12 cellular contexts compared by ENCODE assay signal in the genomic region with DNA sequence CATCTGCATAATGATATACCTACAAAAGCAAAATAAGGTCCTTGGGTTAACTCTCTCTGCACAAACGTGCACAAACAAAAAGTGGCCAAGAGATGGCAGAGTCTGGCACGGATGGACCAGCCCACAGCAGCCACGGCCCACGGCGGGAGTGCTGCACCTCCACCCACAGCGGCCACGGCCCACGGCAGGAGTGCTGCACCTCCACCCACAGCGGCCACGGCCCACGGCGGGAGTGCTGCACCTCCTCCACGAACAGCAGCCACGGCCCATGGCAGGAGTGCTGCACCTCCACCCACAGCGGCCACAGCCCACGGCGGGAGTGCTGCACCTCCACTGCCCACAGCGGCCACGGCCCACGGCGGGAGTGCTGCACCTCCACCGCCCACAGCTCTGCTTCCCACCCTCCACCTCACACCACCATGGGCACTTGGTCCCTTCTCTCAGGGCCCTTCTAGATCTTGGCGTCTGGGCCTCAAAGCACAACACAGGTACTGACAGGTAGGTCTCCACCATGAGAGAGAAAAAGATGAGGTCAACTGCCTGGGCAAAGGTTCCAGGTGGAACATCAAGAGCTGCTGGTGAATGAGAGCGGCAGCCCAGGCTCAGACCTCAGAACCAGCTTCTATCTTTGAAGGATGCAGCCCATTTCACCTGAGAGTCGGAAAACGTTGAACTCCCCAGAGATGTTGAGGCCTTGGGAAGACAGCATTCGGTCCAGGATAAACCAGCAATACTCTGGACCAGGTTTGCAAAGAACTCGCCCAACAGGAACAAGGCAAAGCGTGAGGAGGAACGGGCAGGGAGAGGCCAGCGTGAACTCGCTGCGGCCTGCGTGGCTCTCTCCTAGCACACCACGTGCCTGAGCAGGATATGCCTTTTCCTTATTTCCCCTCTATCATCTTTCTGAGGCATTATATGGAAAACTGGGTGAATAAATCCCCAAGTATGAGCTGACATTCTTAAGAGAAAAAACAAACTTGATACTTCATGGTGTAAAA.
DNase-seq lines count a peak whose midpoint lies in the region; ATAC-seq and TF ChIP-seq lines count a peak whose summit lies in the region.
"Had no signal": no experiment of that assay in that cellular context is flagged by ENCODE, and none has a peak within 500 bp of the region (broad histone marks: within the 10 kb centered on the region; RNA-seq: fewer than 3 reads in every experiment).

No MANE protein-coding gene starts in this region.

- peak overlapping the region in 4 of 7 donors; percentile 53 to 63 (median 60) for H3K27ac Mint-ChIP-seq in CD4-positive, alpha-beta memory T cell
- H3K27ac Mint-ChIP-seq in natural killer cell treated with Interleukin-12 subunit alpha and Interleukin-12 subunit beta and Interleukin-15 and Interleukin-18, amount 100 ng/mL, for 72 hours, result peak overlapping the region; percentile 25 to 60

- H3K9me3 Mint-ChIP-seq in CD4-positive, alpha-beta memory T cell, result no peaks in the 10 kb centered on the region
- H3K9me3 Mint-ChIP-seq in natural killer cell treated with Interleukin-12 subunit alpha and Interleukin-12 subunit beta and Interleukin-15 and Interleukin-18, amount 100 ng/mL, for 72 hours, result no peaks in the 10 kb centered on the region

- peak in 1 of 2 donors; percentile 48 for ATAC-seq in natural killer cell treated with Interleukin-12 subunit alpha and Interleukin-12 subunit beta and Interleukin-15 and Interleukin-18, amount 100 ng/mL, for 72 hours
- ATAC-seq in left cardiac atrium (no peak), heart left ventricle (no peak)
- ATAC-seq: pancreas had no signal

- no peak overlapping the region for H3K27ac ChIP-seq in CD4-positive, alpha-beta memory T cell (ENCODE audit: low read depth, low read length)
- H3K27ac ChIP-seq in cingulate gyrus (ENCODE audit: low read depth, low read length) (peak overlapping the region; percentile 83), uterus (no peak overlapping the region), heart left ventricle (no peak overlapping the region)
- H3K27ac ChIP-seq: pancreas had no signal

- CTCF ChIA-PET in CD4-positive, alpha-beta memory T cell (lab: Charles Lee; ENCODE audit: partially characterized antibody), result no interaction called here

- peaks cover 55 to 86% (median 69%) of the 10 kb centered on the region in 4 donors for H3K4me1 Mint-ChIP-seq in CD4-positive, alpha-beta memory T cell
- peaks cover 52 to 65% of the 10 kb centered on the region in 2 donors for H3K4me1 Mint-ChIP-seq in natural killer cell treated with Interleukin-12 subunit alpha and Interleukin-12 subunit beta and Interleukin-15 and Interleukin-18, amount 100 ng/mL, for 72 hours (ENCODE audit: low read depth in 2 of 2)

- H3K36me3 ChIP-seq in CD4-positive, alpha-beta memory T cell (ENCODE audit: insufficient read depth, low read length), result no peaks in the 10 kb centered on the region
- H3K36me3 ChIP-seq in uterus (no peaks in the 10 kb centered on the region), heart left ventricle (peaks cover 0 to 6% (median 0%) of the 10 kb centered on the region in 9 donors)
- H3K36me3 ChIP-seq: pancreas had no signal

- POLR2A ChIA-PET in CD4-positive, alpha-beta memory T cell (lab: Charles Lee; ENCODE audit: partially characterized antibody), result interaction anchor here (1.1 kb wide), 1 partner anchor 167 kb away, joined by 4 read pairs; the partner anchor contains the start of gene SPG7

- no peaks in the 10 kb centered on the region for H3K27me3 Mint-ChIP-seq in CD4-positive, alpha-beta memory T cell
- no peaks in the 10 kb centered on the region for H3K27me3 Mint-ChIP-seq in natural killer cell treated with Interleukin-12 subunit alpha and Interleukin-12 subunit beta and Interleukin-15 and Interleukin-18, amount 100 ng/mL, for 72 hours

- TF ChIP-seq POLR2A in NB4 (IDR thresholded peaks at IDR 0.05; ENCODE audit: extremely low read depth, insufficient read length), result no peak
- no peak for TF ChIP-seq POLR2A in uterus (IDR thresholded peaks at IDR 0.05)
- no peak for TF ChIP-seq POLR2A in heart left ventricle (IDR thresholded peaks at IDR 0.05)

- no peak overlapping the region for H3K4me3 ChIP-seq in CD4-positive, alpha-beta memory T cell (ENCODE audit: low read length in 2 of 2)
- H3K4me3 ChIP-seq in NB4 (ENCODE audit: low read depth, low read length) (no peak overlapping the region), uterus (no peak overlapping the region), heart left ventricle (no peak overlapping the region)
- H3K4me3 ChIP-seq: lung, pancreas had no signal

- TF ChIP-seq CTCF in NB4 (IDR thresholded peaks at IDR 0.05; ENCODE audit: low read depth, low read length), result no peak
- TF ChIP-seq CTCF in uterus (IDR thresholded peaks at IDR 0.05), result no peak
- no peak for TF ChIP-seq CTCF in heart left ventricle (IDR thresholded peaks at IDR 0.05)

- H3K4me1 ChIP-seq in CD4-positive, alpha-beta memory T cell (ENCODE audit: insufficient read depth, low read length), result peaks cover 81% of the 10 kb centered on the region
- H3K4me1 ChIP-seq in uterus (peaks cover 0 to 20% of the 10 kb centered on the region in 2 donors), heart left ventricle (peaks cover 3 to 63% (median 37%) of the 10 kb centered on the region in 12 donors)

- peaks cover 4 to 18% of the 10 kb centered on the region in 2 donors for H3K36me3 Mint-ChIP-seq in CD4-positive, alpha-beta memory T cell
- no peaks in the 10 kb centered on the region for H3K36me3 Mint-ChIP-seq in natural killer cell treated with Interleukin-12 subunit alpha and Interleukin-12 subunit beta and Interleukin-15 and Interleukin-18, amount 100 ng/mL, for 72 hours

- 78 to 94% (median 88%) methylated on average over 30 to 35 of the region's 35 CpGs for WGBS in heart left ventricle, 4 donors

- no peak for DNase-seq in CD4-positive, alpha-beta memory T cell
- peak; percentile 47 for DNase-seq in NB4 (ENCODE audit: low read depth)
- DNase-seq in natural killer cell treated with Interleukin-12 subunit alpha and Interleukin-12 subunit beta and Interleukin-15 and Interleukin-18, amount 100 ng/mL, for 72 hours (ENCODE audit: low spot score), result no peak
- no peak for DNase-seq in left cardiac atrium
- no peak for DNase-seq in uterus
- no peak for DNase-seq in heart left ventricle
- DNase-seq: activated gamma-delta T cell treated with Interleukin-2 at 50 U/mL for 16 hours, NCI-H1092 treated with DMSO at 0.1 percent for 48 hours, pancreas, SHP77 had no signal

- peak overlapping the region in 1 of 8 donors; percentile 25 for H3K4me3 Mint-ChIP-seq in CD4-positive, alpha-beta memory T cell
- no peak overlapping the region for H3K4me3 Mint-ChIP-seq in natural killer cell treated with Interleukin-12 subunit alpha and Interleukin-12 subunit beta and Interleukin-15 and Interleukin-18, amount 100 ng/mL, for 72 hours

- H3K27me3 ChIP-seq in CD4-positive, alpha-beta memory T cell (ENCODE audit: insufficient read depth, low read length), result no peaks in the 10 kb centered on the region
- H3K27me3 ChIP-seq in uterus, result no peaks in the 10 kb centered on the region
- no peaks in the 10 kb centered on the region for H3K27me3 ChIP-seq in heart left ventricle
- H3K27me3 ChIP-seq: pancreas had no signal

- H3K9me3 ChIP-seq in CD4-positive, alpha-beta memory T cell (ENCODE audit: control insufficient read depth in 1 of 2, low read length in 2 of 2), result no peaks in the 10 kb centered on the region
- H3K9me3 ChIP-seq in uterus, result no peaks in the 10 kb centered on the region
- no peaks in the 10 kb centered on the region for H3K9me3 ChIP-seq in heart left ventricle
- H3K9me3 ChIP-seq: pancreas had no signal

- intact Hi-C loops in CD4-positive, alpha-beta memory T cell (cut with micrococcal nuclease), result no loop called here
- intact Hi-C loops in left cardiac atrium (cut with DNase I) (loop anchor here in 1 of 2 donors (10.0 kb wide), 1 partner anchor 143 kb away; no protein-coding TSS in a partner anchor), uterus (cut with DNase I; ENCODE audit: low total_unique reads) (no loop called here), heart left ventricle (cut with DNase I) (no loop called here)
